ENCODE assay signal across 11 cellular contexts in the genomic region with DNA sequence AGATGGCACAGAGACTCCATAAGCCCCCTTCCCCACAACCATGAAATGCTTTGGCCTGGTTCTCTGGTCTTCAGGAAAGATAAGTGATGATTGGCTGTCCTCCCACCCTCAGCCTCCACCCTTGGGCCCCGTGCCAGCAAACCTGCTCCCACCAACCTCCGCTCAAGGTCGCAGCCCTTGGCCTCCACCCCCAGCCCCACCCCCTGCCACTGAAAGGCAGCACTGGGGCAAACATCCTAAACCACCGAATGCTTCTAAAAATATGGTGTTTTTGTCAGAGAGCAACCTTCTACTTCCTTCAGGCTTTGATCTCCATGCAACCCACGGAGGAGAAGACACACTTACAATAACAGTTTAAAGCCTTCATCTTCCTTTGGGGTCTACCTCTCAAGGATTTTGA. TPM values are rescaled to one million over a fixed set of nuclear protein-coding genes. Genes with fewer than 3 reads are reported as not detected.
A peak's percentile ranks its signal among the peaks of the same experiment; 100 is the strongest.
DNase-seq lines count a peak whose midpoint lies in the region; ATAC-seq and TF ChIP-seq lines count a peak whose summit lies in the region.
"Had no signal": no experiment of that assay in that cellular context is flagged by ENCODE, and none has a peak within 500 bp of the region (broad histone marks: within the 10 kb centered on the region; RNA-seq: fewer than 3 reads in every experiment).

No MANE protein-coding gene starts in this region.

- peaks cover 2% of the 10 kb centered on the region for H3K36me3 Mint-ChIP-seq in activated naive CD8-positive, alpha-beta T cell treated with anti-CD3 and anti-CD28 coated beads, Interleukin-2, amount 10 ng/mL, durations not matched to agents 7 days and 5 days
- no peaks in the 10 kb centered on the region for H3K36me3 Mint-ChIP-seq in stimulated activated memory B cell treated with anti-CD40 and anti-IgM and Interleukin-4, amounts not matched to agents 10 μg/mL and 1 μg/mL and 100 μg/mL, for 72 hours
- no peaks in the 10 kb centered on the region for H3K36me3 Mint-ChIP-seq in WTC11
- H3K36me3 Mint-ChIP-seq in GM23338 (ENCODE audit: low read depth) = no peaks in the 10 kb centered on the region

- no peak overlapping the region for H2AFZ ChIP-seq in GM23338

- CTCF ChIA-PET in Panc1 (lab: Charles Lee) = no interaction called here
- CTCF ChIA-PET in WTC11 (lab: Charles Lee) = no interaction called here

- DNase-seq in activated gamma-delta T cell treated with Interleukin-2 at 50 U/mL for 16 hours (peak; percentile 81), activated gamma-delta T cell (lab: John Stamatoyannopoulos, UW) (no peak), Panc1 (ENCODE audit: low read depth, low spot score) (no peak), WTC11 (ENCODE audit: low spot score) (no peak), GM23338 (ENCODE audit: low spot score) (no peak), NK-92 (lab: John Stamatoyannopoulos, UW; ENCODE audit: unreplicated experiment) (no peak)
- no peak for DNase-seq in activated naive CD8-positive, alpha-beta T cell treated with anti-CD3 and anti-CD28 coated beads, Interleukin-2, amount 10 ng/mL, durations not matched to agents 7 days and 5 days
- DNase-seq: HFFc6; NK-92 treated with Interleukin-12 subunit alpha and Interleukin-12 subunit beta, amount 100 ng/mL, for 24 hours; transverse colon had no signal

- BruUV-seq in Panc1 (replicated peaks; lab: Mats Ljungman, UMichigan) = no TSS peak

- intact Hi-C loops in Panc1 (cut with micrococcal nuclease; ENCODE audit: unreplicated experiment) = no loop called here

- H3K9me2 ChIP-seq in GM23338 (ENCODE audit: insufficient read depth) = no peaks in the 10 kb centered on the region

- no peaks in the 10 kb centered on the region for H4K20me1 ChIP-seq in GM23338 (replicated peaks; ENCODE audit: insufficient read depth)

- H3K4me1 ChIP-seq in Panc1 (ENCODE audit: control insufficient read depth, insufficient read depth, low read length) (peaks cover 21% of the 10 kb centered on the region), GM23338 (ENCODE audit: insufficient read depth) (no peaks in the 10 kb centered on the region)

- H3K36me3 ChIP-seq in Panc1 (ENCODE audit: control insufficient read depth, insufficient read depth, low read length) (no peaks in the 10 kb centered on the region), GM23338 (ENCODE audit: insufficient read depth) (no peaks in the 10 kb centered on the region)
- H3K36me3 ChIP-seq: transverse colon had no signal

- no peak for ATAC-seq in Panc1
- peak; percentile 54 for ATAC-seq in activated naive CD8-positive, alpha-beta T cell treated with anti-CD3 and anti-CD28 coated beads, Interleukin-2, amount 10 ng/mL, durations not matched to agents 7 days and 5 days (ENCODE audit: low read depth)
- peak; percentile 24 for ATAC-seq in stimulated activated memory B cell treated with anti-CD40 and anti-IgM and Interleukin-4, amounts not matched to agents 10 μg/mL and 1 μg/mL and 100 μg/mL, for 72 hours
- ATAC-seq in WTC11 = no peak
- no peak for ATAC-seq in GM23338

- no peaks in the 10 kb centered on the region for H3K9me3 ChIP-seq in Panc1 (ENCODE audit: control insufficient read depth, insufficient read depth, low read depth, low read length)
- H3K9me3 ChIP-seq: transverse colon had no signal

- peak overlapping the region; percentile 81 for H3K27ac Mint-ChIP-seq in activated naive CD8-positive, alpha-beta T cell treated with anti-CD3 and anti-CD28 coated beads, Interleukin-2, amount 10 ng/mL, durations not matched to agents 7 days and 5 days
- peak overlapping the region; percentile 70 for H3K27ac Mint-ChIP-seq in stimulated activated memory B cell treated with anti-CD40 and anti-IgM and Interleukin-4, amounts not matched to agents 10 μg/mL and 1 μg/mL and 100 μg/mL, for 72 hours
- H3K27ac Mint-ChIP-seq in WTC11 (no peak overlapping the region), GM23338 (no peak overlapping the region)
- H3K27ac Mint-ChIP-seq: HFFc6 had no signal

- peaks cover 65% of the 10 kb centered on the region for H3K4me1 Mint-ChIP-seq in activated naive CD8-positive, alpha-beta T cell treated with anti-CD3 and anti-CD28 coated beads, Interleukin-2, amount 10 ng/mL, durations not matched to agents 7 days and 5 days
- H3K4me1 Mint-ChIP-seq in stimulated activated memory B cell treated with anti-CD40 and anti-IgM and Interleukin-4, amounts not matched to agents 10 μg/mL and 1 μg/mL and 100 μg/mL, for 72 hours = peaks cover 22% of the 10 kb centered on the region
- H3K4me1 Mint-ChIP-seq in WTC11 (peaks cover 10% of the 10 kb centered on the region), GM23338 (peaks cover 16% of the 10 kb centered on the region)

- in situ Hi-C loops in Panc1 (cut with HindIII; ENCODE audit: low pct_unique_long_range_greater_than_20kb, low sequenced_read_pairs) = no loop called here

- H3K4me2 ChIP-seq in GM23338 = no peak overlapping the region

- no peaks in the 10 kb centered on the region for H3F3A ChIP-seq in GM23338 (replicated peaks; ENCODE audit: low read depth)

- no peaks in the 10 kb centered on the region for H3K27me3 Mint-ChIP-seq in activated naive CD8-positive, alpha-beta T cell treated with anti-CD3 and anti-CD28 coated beads, Interleukin-2, amount 10 ng/mL, durations not matched to agents 7 days and 5 days
- no peaks in the 10 kb centered on the region for H3K27me3 Mint-ChIP-seq in stimulated activated memory B cell treated with anti-CD40 and anti-IgM and Interleukin-4, amounts not matched to agents 10 μg/mL and 1 μg/mL and 100 μg/mL, for 72 hours
- H3K27me3 Mint-ChIP-seq in WTC11 (ENCODE audit: low read depth) (peaks cover 4% of the 10 kb centered on the region), GM23338 (ENCODE audit: insufficient read depth, low read depth, poor library complexity) (peaks cover 4% of the 10 kb centered on the region)

- H3K27ac ChIP-seq in Panc1 (ENCODE audit: low read length) = 0 out of 2 replicates have a peak overlapping the region, but pooled peaks have one; percentile 9
- no peak overlapping the region for H3K27ac ChIP-seq in GM23338 (ENCODE audit: low read depth)
- H3K27ac ChIP-seq: transverse colon had no signal

- no peak for TF ChIP-seq CTCF in Panc1 (IDR thresholded peaks at IDR 0.05)
- no peak for TF ChIP-seq CTCF in WTC11 (IDR thresholded peaks at IDR 0.05)
- TF ChIP-seq CTCF in GM23338 (conservative IDR thresholded peaks at IDR 0.05; ENCODE audit: low read depth in 2 of 2) = no peak

- no peaks in the 10 kb centered on the region for H3K79me2 ChIP-seq in GM23338 (replicated peaks; ENCODE audit: insufficient read depth)

- POLR2A ChIA-PET in Panc1 (lab: Charles Lee) (no interaction called here), WTC11 (lab: Charles Lee) (no interaction called here)
- POLR2A ChIA-PET in activated naive CD8-positive, alpha-beta T cell treated with anti-CD3 and anti-CD28 coated beads, Interleukin-2, amount 10 ng/mL, durations not matched to agents 7 days and 5 days (lab: Charles Lee) = interaction anchor here (1.0 to 4.9 kb wide), 5 partner anchors 9 to 86 kb away, joined by 3 to 27 read pairs (median 4); no protein-coding TSS in a partner anchor

- no peaks in the 10 kb centered on the region for H3K27me3 ChIP-seq in Panc1 (ENCODE audit: control insufficient read depth, insufficient read depth, low read length)
- H3K27me3 ChIP-seq in GM23338 (ENCODE audit: insufficient read depth) = no peaks in the 10 kb centered on the region
- H3K27me3 ChIP-seq: transverse colon had no signal

- H3K4me3 ChIP-seq in Panc1 (ENCODE audit: low read depth in 2 of 2, low read length in 2 of 2) = no peak overlapping the region
- H3K4me3 ChIP-seq in GM23338 = no peak overlapping the region
- H3K4me3 ChIP-seq: transverse colon had no signal

- H3K9me3 Mint-ChIP-seq in activated naive CD8-positive, alpha-beta T cell treated with anti-CD3 and anti-CD28 coated beads, Interleukin-2, amount 10 ng/mL, durations not matched to agents 7 days and 5 days = no peaks in the 10 kb centered on the region
- H3K9me3 Mint-ChIP-seq in stimulated activated memory B cell treated with anti-CD40 and anti-IgM and Interleukin-4, amounts not matched to agents 10 μg/mL and 1 μg/mL and 100 μg/mL, for 72 hours = no peaks in the 10 kb centered on the region
- no peaks in the 10 kb centered on the region for H3K9me3 Mint-ChIP-seq in WTC11
- H3K9me3 Mint-ChIP-seq in GM23338 = no peaks in the 10 kb centered on the region
- H3K9me3 Mint-ChIP-seq: HFFc6 had no signal

- peak overlapping the region; percentile 43 for H3K4me3 Mint-ChIP-seq in activated naive CD8-positive, alpha-beta T cell treated with anti-CD3 and anti-CD28 coated beads, Interleukin-2, amount 10 ng/mL, durations not matched to agents 7 days and 5 days
- no peak overlapping the region for H3K4me3 Mint-ChIP-seq in stimulated activated memory B cell treated with anti-CD40 and anti-IgM and Interleukin-4, amounts not matched to agents 10 μg/mL and 1 μg/mL and 100 μg/mL, for 72 hours
- H3K4me3 Mint-ChIP-seq in WTC11 (no peak overlapping the region), GM23338 (no peak overlapping the region)
- H3K4me3 Mint-ChIP-seq: HFFc6 had no signal

TF ChIP-seq in GM23338, 12 proteins besides CTCF, POLR2A, EP300 and RAD21:
- no peak for TF ChIP-seq EZH2 (IDR thresholded peaks at IDR 0.05; ENCODE audit: low read depth, unreplicated experiment)

RNA-seq across cellular contexts. Expression of a gene that starts 24.0 kb away (rescaled TPM):
- 24.0 TPM for total RNA-seq in Panc1 (2021; ENCODE audit: unreplicated experiment)
- 45.5 TPM for polyA plus RNA-seq in Panc1 (2012; ENCODE audit: insufficient read length)
- total RNA-seq in activated naive CD8-positive, alpha-beta T cell treated with anti-CD3 and anti-CD28 coated beads, Interleukin-2, amount 10 ng/mL, durations not matched to agents 7 days and 5 days = 100 to 1,000 TPM; 283 to 315 TPM
- 8.9 to 11.3 TPM (median 9.6 TPM) in 3 replicates for total RNA-seq in WTC11 (2021)
- total RNA-seq in GM23338 (2014; rRNA removed; shearing (Covaris generic)) = 8.1 and 9.7 TPM in 2 replicates
- 5.2 and 5.6 TPM in 2 replicates for polyA plus RNA-seq in GM23338 (2016; fragmentation: Nextera tagmentation; extraction: Ambion mirVana)

Comparison
In these comparisons a context has a peak if more than half of its experiments do, and no peak if none do; other contexts are left out.
1. ATAC-seq: peak in activated naive CD8-positive, alpha-beta T cell treated with anti-CD3 and anti-CD28 coated beads, Interleukin-2, amount 10 ng/mL, durations not matched to agents 7 days and 5 days (single experiment) and stimulated activated memory B cell treated with anti-CD40 and anti-IgM and Interleukin-4, amounts not matched to agents 10 μg/mL and 1 μg/mL and 100 μg/mL, for 72 hours (single experiment); none in Panc1 (single experiment), WTC11 (single experiment) and GM23338 (single experiment).
2. H3K27ac Mint-ChIP-seq: peak in activated naive CD8-positive, alpha-beta T cell treated with anti-CD3 and anti-CD28 coated beads, Interleukin-2, amount 10 ng/mL, durations not matched to agents 7 days and 5 days (single experiment) and stimulated activated memory B cell treated with anti-CD40 and anti-IgM and Interleukin-4, amounts not matched to agents 10 μg/mL and 1 μg/mL and 100 μg/mL, for 72 hours (single experiment); none in WTC11 (single experiment) and GM23338 (single experiment).
3. RNA of a gene that starts 24.0 kb away (total RNA-seq): 283 to 315 TPM in activated naive CD8-positive, alpha-beta T cell treated with anti-CD3 and anti-CD28 coated beads, Interleukin-2, amount 10 ng/mL, durations not matched to agents 7 days and 5 days; 24.0 TPM in Panc1 (single experiment), 8.9 to 11.3 TPM in WTC11 and 8.1 to 9.7 TPM in GM23338; every median in the first group is over 10 times any median in the second.